Comparison of ENCODE assay signal across 17 cellular contexts in genomic region chr6:11815231-11815630, GRCh38. TPM values are rescaled to one million over a fixed set of nuclear protein-coding genes. Genes with fewer than 3 reads are reported as not detected.
DNase-seq lines count a peak whose midpoint lies in the region; ATAC-seq, FAIRE-seq and TF ChIP-seq lines count a peak whose summit lies in the region.
"Had no signal": no experiment of that assay in that cellular context is flagged by ENCODE, and none has a peak within 500 bp of the region (broad histone marks: within the 10 kb centered on the region; RNA-seq: fewer than 3 reads in every experiment).

No MANE protein-coding gene starts in this region.

- no peak for TF ChIP-seq POLR2A in thyroid gland (IDR thresholded peaks at IDR 0.05)

- H3K4me3 ChIP-seq in ACC112 (ENCODE audit: low read depth, low read length): no peak overlapping the region
- H3K4me3 ChIP-seq in thyroid gland (replicated peaks in 1 of 3): no peak overlapping the region
- no peak overlapping the region for H3K4me3 ChIP-seq in upper lobe of right lung
- no peak overlapping the region for H3K4me3 ChIP-seq in kidney (ENCODE audit: low read length in 2 of 2)
- H3K4me3 ChIP-seq: tibial artery had no signal

- intact Hi-C loops in thyroid gland (cut with DNase I): no loop called here
- intact Hi-C loops in upper lobe of right lung (cut with DNase I): no loop called here
- intact Hi-C loops in kidney (cut with DNase I): no loop called here

- FAIRE-seq in HTR-8/SVneo (lab: Jason Lieb, UNC): no peak
- FAIRE-seq in kidney (lab: Jason Lieb, UNC): no peak
- FAIRE-seq: H1 had no signal

- H3K27ac Mint-ChIP-seq in chondrocyte (ENCODE audit: unreplicated experiment): peak overlapping the region; percentile 95
- H3K27ac Mint-ChIP-seq: activated naive CD8-positive, alpha-beta T cell treated with anti-CD3 and anti-CD28 coated beads for 36 hours; T-cell had no signal

- peak overlapping the region; percentile 22 for H2AFZ ChIP-seq in ACC112 (ENCODE audit: low read length, unreplicated experiment)

- peaks cover 60% of the 10 kb centered on the region for H3K4me1 Mint-ChIP-seq in chondrocyte (ENCODE audit: low read depth)
- H3K4me1 Mint-ChIP-seq: T-cell had no signal

- H3K36me3 ChIP-seq in ACC112 (ENCODE audit: insufficient read depth, low read length): no peaks in the 10 kb centered on the region
- H3K36me3 ChIP-seq in thyroid gland: no peaks in the 10 kb centered on the region
- no peaks in the 10 kb centered on the region for H3K36me3 ChIP-seq in upper lobe of right lung
- no peaks in the 10 kb centered on the region for H3K36me3 ChIP-seq in kidney (ENCODE audit: control insufficient read depth in 1 of 2, insufficient read depth in 2 of 2, low read length in 2 of 2)
- H3K36me3 ChIP-seq: neutrophil, tibial artery had no signal

- 81 to 96% methylated on average over 1 of the region's 1 CpG for WGBS in thyroid gland, 2 donors

- no peak for ATAC-seq in upper lobe of right lung
- ATAC-seq: activated CD4-positive, CD25-positive, alpha-beta regulatory T cell treated with anti-CD3 and anti-CD28 coated beads, Interleukin-2, amount 50 U/mL, for 24 hours; left lobe of liver; T-cell had no signal

- no peak overlapping the region for H3K9ac ChIP-seq in kidney (ENCODE audit: low read length in 2 of 2)

- H3K79me2 ChIP-seq in ACC112 (ENCODE audit: control insufficient read depth, insufficient read depth, low read length, unreplicated experiment): no peaks in the 10 kb centered on the region

- DNase-seq in HTR-8/SVneo (ENCODE audit: insufficient read length, low spot score): peak; percentile 28
- no peak for DNase-seq in chondrocyte (ENCODE audit: low spot score)
- peak; percentile 73 for DNase-seq in kidney tubule cell (ENCODE audit: low spot score)
- no peak for DNase-seq in thyroid gland
- DNase-seq in medulla oblongata (ENCODE audit: extremely low spot score): no peak
- no peak for DNase-seq in upper lobe of right lung
- no peak for DNase-seq in kidney
- DNase-seq: activated naive CD8-positive, alpha-beta T cell treated with anti-CD3 and anti-CD28 coated beads for 36 hours; head of caudate nucleus; T-cell; tibial artery had no signal

- no peak overlapping the region for H3K4me3 Mint-ChIP-seq in chondrocyte (ENCODE audit: unreplicated experiment)
- H3K4me3 Mint-ChIP-seq: activated naive CD8-positive, alpha-beta T cell treated with anti-CD3 and anti-CD28 coated beads for 36 hours; T-cell had no signal

- no peaks in the 10 kb centered on the region for H3K27me3 Mint-ChIP-seq in chondrocyte (ENCODE audit: low read depth)
- H3K27me3 Mint-ChIP-seq: activated naive CD8-positive, alpha-beta T cell treated with anti-CD3 and anti-CD28 coated beads for 36 hours; T-cell had no signal

- H3K27me3 ChIP-seq in ACC112 (ENCODE audit: insufficient read depth, low read length) (no peaks in the 10 kb centered on the region), thyroid gland (no peaks in the 10 kb centered on the region), upper lobe of right lung (no peaks in the 10 kb centered on the region)
- H3K27me3 ChIP-seq: neutrophil, tibial artery had no signal

- peaks cover 4% of the 10 kb centered on the region for H3K9me3 Mint-ChIP-seq in chondrocyte (ENCODE audit: low read depth)

- TF ChIP-seq CTCF in chondrocyte (IDR thresholded peaks at IDR 0.05) (no peak), thyroid gland (IDR thresholded peaks at IDR 0.05) (no peak), upper lobe of right lung (IDR thresholded peaks at IDR 0.05) (no peak), kidney (IDR thresholded peaks at IDR 0.05; ENCODE audit: borderline replicate concordance, extremely low read depth, insufficient read depth) (no peak)

- H3K9me3 ChIP-seq in thyroid gland (no peaks in the 10 kb centered on the region), upper lobe of right lung (no peaks in the 10 kb centered on the region), kidney (ENCODE audit: control insufficient read depth in 1 of 2, low read length in 2 of 2) (no peaks in the 10 kb centered on the region)
- H3K9me3 ChIP-seq: neutrophil, tibial artery had no signal

- no peaks in the 10 kb centered on the region for H3K36me3 Mint-ChIP-seq in chondrocyte (ENCODE audit: low read depth)
- H3K36me3 Mint-ChIP-seq: activated naive CD8-positive, alpha-beta T cell treated with anti-CD3 and anti-CD28 coated beads for 36 hours; T-cell had no signal

- no peak overlapping the region for H3K27ac ChIP-seq in ACC112 (ENCODE audit: low read depth, low read length)
- no peak overlapping the region for H3K27ac ChIP-seq in thyroid gland
- no peak overlapping the region for H3K27ac ChIP-seq in upper lobe of right lung
- H3K27ac ChIP-seq in kidney (ENCODE audit: low read depth in 2 of 2, low read length in 2 of 2): no peak overlapping the region
- H3K27ac ChIP-seq: neutrophil had no signal

- H3K4me1 ChIP-seq in ACC112 (ENCODE audit: control insufficient read depth, insufficient read depth, low read length, unreplicated experiment): peaks cover 13% of the 10 kb centered on the region
- peaks cover 17 to 26% of the 10 kb centered on the region in 2 donors for H3K4me1 ChIP-seq in thyroid gland
- peaks cover 8% of the 10 kb centered on the region for H3K4me1 ChIP-seq in upper lobe of right lung
- H3K4me1 ChIP-seq in kidney (ENCODE audit: control insufficient read depth in 1 of 2, insufficient read depth in 1 of 2, low read depth in 1 of 2, low read length in 2 of 2): peaks cover under 1 to 6% of the 10 kb centered on the region in 2 donors

RNA-seq across cellular contexts. Expression of gene ADTRP, which starts 36.6 kb away (rescaled TPM):
- total RNA-seq in chondrocyte (0.35 to 1.3 TPM (median 0.77 TPM) in 3 replicates), thyroid gland (1 to 10 TPM in 1 of 4 donors, under 1 TPM in 1, not detected in 2; 0.40 to 3.5 TPM), upper lobe of right lung (21.0 TPM), kidney (2.7 TPM)
- polyA plus RNA-seq in kidney (ENCODE audit: insufficient read depth, low read depth, low replicate concordance): 5.9 TPM
- total RNA-seq: OCI-LY7 had no signal

Comparison
In these comparisons a context has a peak if more than half of its experiments do, and no peak if none do; other contexts are left out.
1. DNase-seq: peak in HTR-8/SVneo (single experiment) and kidney tubule cell (single experiment); none in chondrocyte (single experiment), thyroid gland (0 of 2), medulla oblongata (single experiment), upper lobe of right lung (single experiment) and kidney (single experiment).